Comparison of ENCODE assay signal across 8 cellular contexts in the genomic region with DNA sequence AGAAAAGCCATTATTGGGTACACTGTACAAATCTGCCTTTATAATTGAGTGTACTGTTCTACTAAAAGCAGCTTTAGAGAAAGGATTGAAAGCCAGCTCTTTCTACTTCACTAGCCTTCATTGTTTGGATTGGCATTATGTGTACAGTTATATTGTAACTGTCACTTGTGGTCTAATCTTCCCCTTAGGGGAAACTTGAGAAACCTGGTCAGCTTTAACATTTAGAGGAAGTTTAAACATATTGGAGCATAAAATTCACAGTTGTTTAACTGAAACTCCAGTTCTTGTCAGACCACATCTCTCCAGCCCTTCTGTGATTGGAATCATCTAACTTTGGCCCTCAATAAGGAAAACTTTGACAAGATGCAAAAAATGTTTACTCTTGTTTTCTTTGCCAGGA. TPM values are rescaled to one million over a fixed set of nuclear protein-coding genes. Genes with fewer than 3 reads are reported as not detected.
DNase-seq lines count a peak whose midpoint lies in the region; ATAC-seq and TF ChIP-seq lines count a peak whose summit lies in the region.

No MANE protein-coding gene starts in this region.

- no peak for ATAC-seq in activated CD4-positive, alpha-beta T cell treated with anti-CD3 and anti-CD28 coated beads for 36 hours
- ATAC-seq in HG03108 (IDR thresholded peaks at IDR 0.05; ENCODE audit: unreplicated experiment) (peak; percentile 65), GM23338 (no peak), foreskin keratinocyte (no peak)
- peak; percentile 64 to 69 for ATAC-seq in natural killer cell treated with Interleukin-12 subunit alpha and Interleukin-12 subunit beta and Interleukin-15 and Interleukin-18, amount 100 ng/mL, for 72 hours

- no peak for TF ChIP-seq CTCF in GM23338 (conservative IDR thresholded peaks at IDR 0.05; ENCODE audit: low read depth in 2 of 2)
- no peak for TF ChIP-seq CTCF in foreskin keratinocyte (conservative IDR thresholded peaks at IDR 0.05)

- no peaks in the 10 kb centered on the region for H3F3A ChIP-seq in GM23338 (replicated peaks; ENCODE audit: low read depth)

- no peak for DNase-seq in activated CD4-positive, alpha-beta T cell treated with anti-CD3 and anti-CD28 coated beads for 36 hours
- no peak for DNase-seq in activated CD4-positive, alpha-beta T cell treated with anti-CD3 and anti-CD28 coated beads, Interleukin-2, amount 50 U/mL, for 4 hours
- DNase-seq in activated CD4-positive, alpha-beta memory T cell treated with anti-CD3 and anti-CD28 coated beads for 36 hours, result no peak
- no peak for DNase-seq in natural killer cell treated with Interleukin-12 subunit alpha and Interleukin-12 subunit beta and Interleukin-15 and Interleukin-18, amount 100 ng/mL, for 72 hours (ENCODE audit: low spot score)
- no peak for DNase-seq in GM23338 (ENCODE audit: low spot score)
- no peak for DNase-seq in NCI-H2081 treated with DMSO at 0.1 percent for 48 hours (lab: John Stamatoyannopoulos, UW)
- no peak for DNase-seq in foreskin keratinocyte

- H4K20me1 ChIP-seq in GM23338 (replicated peaks; ENCODE audit: insufficient read depth), result no peaks in the 10 kb centered on the region; the same call in 1 of the 2 replicates

- H3K9me2 ChIP-seq in GM23338 (ENCODE audit: insufficient read depth), result no peaks in the 10 kb centered on the region

- no peak overlapping the region for H3K4me3 ChIP-seq in GM23338

- no peak overlapping the region for H3K4me2 ChIP-seq in GM23338

- H3K79me2 ChIP-seq in GM23338 (replicated peaks; ENCODE audit: insufficient read depth), result peaks cover 6% of the 10 kb centered on the region; the same call in 1 of the 2 replicates

- peak overlapping the region; percentile 78 for H3K27ac Mint-ChIP-seq in activated CD4-positive, alpha-beta T cell treated with anti-CD3 and anti-CD28 coated beads for 36 hours
- peak overlapping the region; percentile 79 for H3K27ac Mint-ChIP-seq in activated CD4-positive, alpha-beta memory T cell treated with anti-CD3 and anti-CD28 coated beads for 36 hours
- H3K27ac Mint-ChIP-seq in natural killer cell treated with Interleukin-12 subunit alpha and Interleukin-12 subunit beta and Interleukin-15 and Interleukin-18, amount 100 ng/mL, for 72 hours, result peak overlapping the region; percentile 92 to 97
- H3K27ac Mint-ChIP-seq in GM23338, result no peak overlapping the region

- peaks cover 25% of the 10 kb centered on the region for H3K36me3 Mint-ChIP-seq in activated CD4-positive, alpha-beta T cell treated with anti-CD3 and anti-CD28 coated beads for 36 hours (ENCODE audit: low read depth)
- H3K36me3 Mint-ChIP-seq in activated CD4-positive, alpha-beta memory T cell treated with anti-CD3 and anti-CD28 coated beads for 36 hours, result peaks cover 7% of the 10 kb centered on the region
- H3K36me3 Mint-ChIP-seq in natural killer cell treated with Interleukin-12 subunit alpha and Interleukin-12 subunit beta and Interleukin-15 and Interleukin-18, amount 100 ng/mL, for 72 hours, result peaks cover 7% of the 10 kb centered on the region
- H3K36me3 Mint-ChIP-seq in GM23338 (ENCODE audit: low read depth), result no peaks in the 10 kb centered on the region

- intact Hi-C loops in activated CD4-positive, alpha-beta T cell treated with anti-CD3 and anti-CD28 coated beads for 36 hours (cut with DNase I, micrococcal nuclease), result no loop called here
- intact Hi-C loops in activated CD4-positive, alpha-beta memory T cell treated with anti-CD3 and anti-CD28 coated beads for 36 hours (cut with micrococcal nuclease), result no loop called here

- H3K9me3 Mint-ChIP-seq in activated CD4-positive, alpha-beta T cell treated with anti-CD3 and anti-CD28 coated beads for 36 hours (ENCODE audit: low read depth), result no peaks in the 10 kb centered on the region
- no peaks in the 10 kb centered on the region for H3K9me3 Mint-ChIP-seq in activated CD4-positive, alpha-beta memory T cell treated with anti-CD3 and anti-CD28 coated beads for 36 hours
- H3K9me3 Mint-ChIP-seq in natural killer cell treated with Interleukin-12 subunit alpha and Interleukin-12 subunit beta and Interleukin-15 and Interleukin-18, amount 100 ng/mL, for 72 hours, result no peaks in the 10 kb centered on the region
- no peaks in the 10 kb centered on the region for H3K9me3 Mint-ChIP-seq in GM23338

- H3K27me3 ChIP-seq in GM23338 (ENCODE audit: insufficient read depth), result no peaks in the 10 kb centered on the region
- H3K27me3 ChIP-seq in foreskin keratinocyte, result no peaks in the 10 kb centered on the region

- no peaks in the 10 kb centered on the region for H3K27me3 Mint-ChIP-seq in activated CD4-positive, alpha-beta T cell treated with anti-CD3 and anti-CD28 coated beads for 36 hours
- no peaks in the 10 kb centered on the region for H3K27me3 Mint-ChIP-seq in activated CD4-positive, alpha-beta memory T cell treated with anti-CD3 and anti-CD28 coated beads for 36 hours
- H3K27me3 Mint-ChIP-seq in natural killer cell treated with Interleukin-12 subunit alpha and Interleukin-12 subunit beta and Interleukin-15 and Interleukin-18, amount 100 ng/mL, for 72 hours, result no peaks in the 10 kb centered on the region
- peaks cover 2% of the 10 kb centered on the region for H3K27me3 Mint-ChIP-seq in GM23338 (ENCODE audit: insufficient read depth, low read depth, poor library complexity)

- no peak overlapping the region for H2AFZ ChIP-seq in GM23338

- no peaks in the 10 kb centered on the region for H3K36me3 ChIP-seq in GM23338 (ENCODE audit: insufficient read depth)

- CTCF ChIA-PET in activated CD4-positive, alpha-beta T cell treated with anti-CD3 and anti-CD28 coated beads for 36 hours (lab: Charles Lee), result interaction anchor here (0.7 to 2.6 kb wide), 2 partner anchors 24 to 44 kb away, joined by 3 to 8 read pairs; partner anchors contain the start of gene PIK3R1
- CTCF ChIA-PET in activated CD4-positive, alpha-beta memory T cell treated with anti-CD3 and anti-CD28 coated beads for 36 hours (lab: Charles Lee), result interaction anchor here (1.0 kb wide), 2 partner anchors 46 to 127 kb away, joined by 3 read pairs; no protein-coding TSS in a partner anchor

- peaks cover 81% of the 10 kb centered on the region for H3K4me1 Mint-ChIP-seq in activated CD4-positive, alpha-beta T cell treated with anti-CD3 and anti-CD28 coated beads for 36 hours
- H3K4me1 Mint-ChIP-seq in activated CD4-positive, alpha-beta memory T cell treated with anti-CD3 and anti-CD28 coated beads for 36 hours (ENCODE audit: low read depth), result peaks cover 83% of the 10 kb centered on the region
- H3K4me1 Mint-ChIP-seq in natural killer cell treated with Interleukin-12 subunit alpha and Interleukin-12 subunit beta and Interleukin-15 and Interleukin-18, amount 100 ng/mL, for 72 hours (ENCODE audit: low read depth in 2 of 2), result peaks cover 68 to 84% of the 10 kb centered on the region in 2 donors
- peaks cover 13% of the 10 kb centered on the region for H3K4me1 Mint-ChIP-seq in GM23338

- H3K4me3 Mint-ChIP-seq in activated CD4-positive, alpha-beta T cell treated with anti-CD3 and anti-CD28 coated beads for 36 hours, result no peak overlapping the region
- peak overlapping the region; percentile 7 for H3K4me3 Mint-ChIP-seq in activated CD4-positive, alpha-beta memory T cell treated with anti-CD3 and anti-CD28 coated beads for 36 hours
- H3K4me3 Mint-ChIP-seq in natural killer cell treated with Interleukin-12 subunit alpha and Interleukin-12 subunit beta and Interleukin-15 and Interleukin-18, amount 100 ng/mL, for 72 hours, result peak overlapping the region; percentile 83
- H3K4me3 Mint-ChIP-seq in GM23338, result no peak overlapping the region

- H3K27ac ChIP-seq in GM23338 (ENCODE audit: low read depth) (no peak overlapping the region), foreskin keratinocyte (no peak overlapping the region)

- POLR2A ChIA-PET in activated CD4-positive, alpha-beta T cell treated with anti-CD3 and anti-CD28 coated beads for 36 hours (lab: Charles Lee), result no interaction called here
- POLR2A ChIA-PET in activated CD4-positive, alpha-beta memory T cell treated with anti-CD3 and anti-CD28 coated beads for 36 hours (lab: Charles Lee), result interaction anchor here (1.1 kb wide), 1 partner anchor 25 kb away, joined by 3 read pairs; the partner anchor contains the start of gene PIK3R1

- H3K4me1 ChIP-seq in GM23338 (ENCODE audit: insufficient read depth) (no peaks in the 10 kb centered on the region), foreskin keratinocyte (no peaks in the 10 kb centered on the region)

TF ChIP-seq in GM23338, 12 proteins besides CTCF, POLR2A, EP300 and RAD21 (continues in another document):
- no peak for TF ChIP-seq POLR2AphosphoS5 (IDR thresholded peaks at IDR 0.05; ENCODE audit: low read depth)

RNA-seq across cellular contexts. Expression of gene PIK3R1, which starts 24.6 kb away (rescaled TPM):
- 10 to 100 TPM; 40.0 to 49.0 TPM for total RNA-seq in activated CD4-positive, alpha-beta T cell treated with anti-CD3 and anti-CD28 coated beads for 36 hours
- 10 to 100 TPM; 35.3 to 40.9 TPM for total RNA-seq in activated CD4-positive, alpha-beta memory T cell treated with anti-CD3 and anti-CD28 coated beads for 36 hours
- total RNA-seq in natural killer cell treated with Interleukin-12 subunit alpha and Interleukin-12 subunit beta and Interleukin-15 and Interleukin-18, amount 100 ng/mL, for 72 hours, result 100 to 1,000 TPM; 141 to 195 TPM
- total RNA-seq in GM23338 (2014; rRNA removed; shearing (Covaris generic)), result 9.8 and 25.4 TPM in 2 replicates
- polyA plus RNA-seq in GM23338 (2016; fragmentation: Nextera tagmentation; extraction: Ambion mirVana) (3.4 and 5.9 TPM in 2 replicates), foreskin keratinocyte (1.7 and 2.2 TPM in 2 replicates)
- total RNA-seq in foreskin keratinocyte, result 13.9 and 15.6 TPM in 2 replicates

Comparison
In these comparisons a context has a peak if more than half of its experiments do, and no peak if none do; other contexts are left out.
1. ATAC-seq: peak in HG03108 (single experiment) and natural killer cell treated with Interleukin-12 subunit alpha and Interleukin-12 subunit beta and Interleukin-15 and Interleukin-18, amount 100 ng/mL, for 72 hours (2 of 2); none in activated CD4-positive, alpha-beta T cell treated with anti-CD3 and anti-CD28 coated beads for 36 hours (single experiment), GM23338 (single experiment) and foreskin keratinocyte (single experiment).
2. H3K4me3 Mint-ChIP-seq: peak in activated CD4-positive, alpha-beta memory T cell treated with anti-CD3 and anti-CD28 coated beads for 36 hours (single experiment) and natural killer cell treated with Interleukin-12 subunit alpha and Interleukin-12 subunit beta and Interleukin-15 and Interleukin-18, amount 100 ng/mL, for 72 hours (single experiment); none in activated CD4-positive, alpha-beta T cell treated with anti-CD3 and anti-CD28 coated beads for 36 hours (single experiment) and GM23338 (single experiment).